ENCODE assay signal across 1 cellular context in genomic region chr11:118619444-118620205, GRCh38.
TF ChIP-seq lines count a peak whose summit lies in the region.

No MANE protein-coding gene starts in this region.

TF ChIP-seq in HepG2, 621 proteins besides CTCF, POLR2A, EP300 and RAD21:
- no peak for TF ChIP-seq ZNF367 (CRISPR knock-in tag; IDR thresholded peaks at IDR 0.05; ENCODE audit: borderline replicate concordance)
- TF ChIP-seq ZNF589 (CRISPR knock-in tag; conservative IDR thresholded peaks at IDR 0.05) = peak; percentile 31; the same call in 1 of the 2 replicates
- TF ChIP-seq ZNF547 (CRISPR knock-in tag; IDR thresholded peaks at IDR 0.05) = no peak
TF ChIP-seq in HepG2: peak in this region for 1.
